In the genomic region with DNA sequence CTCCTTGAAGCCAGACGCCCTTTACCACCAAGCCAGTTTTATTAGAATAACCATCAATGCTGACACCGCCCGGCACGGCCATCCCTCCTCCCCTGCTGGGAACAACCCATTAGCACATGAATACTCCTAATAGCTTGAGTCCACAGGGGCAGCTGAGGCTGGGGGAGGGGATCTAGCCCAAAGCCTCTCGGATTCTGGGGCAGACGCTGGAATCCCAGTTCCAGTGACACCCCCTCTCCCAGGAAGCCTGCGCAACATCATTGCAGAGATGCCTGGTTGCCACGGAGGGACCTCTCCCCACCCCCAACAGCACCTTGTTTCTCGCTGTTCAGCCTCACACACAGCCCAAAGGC, we compare ENCODE assay signal across 1 cellular context.
TF ChIP-seq lines count a peak whose summit lies in the region.

No MANE protein-coding gene starts in this region.

TF ChIP-seq in IMR-90, 13 proteins besides CTCF, POLR2A, EP300 and RAD21 (continued from another document):
- TF ChIP-seq, protein P1, sequence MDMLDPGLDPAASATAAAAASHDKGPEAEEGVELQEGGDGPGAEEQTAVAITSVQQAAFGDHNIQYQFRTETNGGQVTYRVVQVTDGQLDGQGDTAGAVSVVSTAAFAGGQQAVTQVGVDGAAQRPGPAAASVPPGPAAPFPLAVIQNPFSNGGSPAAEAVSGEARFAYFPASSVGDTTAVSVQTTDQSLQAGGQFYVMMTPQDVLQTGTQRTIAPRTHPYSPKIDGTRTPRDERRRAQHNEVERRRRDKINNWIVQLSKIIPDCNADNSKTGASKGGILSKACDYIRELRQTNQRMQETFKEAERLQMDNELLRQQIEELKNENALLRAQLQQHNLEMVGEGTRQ (IDR thresholded peaks at IDR 0.05; ENCODE audit: low read depth, low read length), result no peak
- no peak for TF ChIP-seq SMC3 (IDR thresholded peaks at IDR 0.05; ENCODE audit: low read depth, low read length)
- no peak for TF ChIP-seq MAFK (IDR thresholded peaks at IDR 0.05; ENCODE audit: low read depth, low read length)
- TF ChIP-seq CEBPB (IDR thresholded peaks at IDR 0.05; ENCODE audit: low read depth, low read length), result no peak
- TF ChIP-seq FOS (IDR thresholded peaks at IDR 0.05; ENCODE audit: low read depth, low read length), result no peak
- TF ChIP-seq, protein P2, sequence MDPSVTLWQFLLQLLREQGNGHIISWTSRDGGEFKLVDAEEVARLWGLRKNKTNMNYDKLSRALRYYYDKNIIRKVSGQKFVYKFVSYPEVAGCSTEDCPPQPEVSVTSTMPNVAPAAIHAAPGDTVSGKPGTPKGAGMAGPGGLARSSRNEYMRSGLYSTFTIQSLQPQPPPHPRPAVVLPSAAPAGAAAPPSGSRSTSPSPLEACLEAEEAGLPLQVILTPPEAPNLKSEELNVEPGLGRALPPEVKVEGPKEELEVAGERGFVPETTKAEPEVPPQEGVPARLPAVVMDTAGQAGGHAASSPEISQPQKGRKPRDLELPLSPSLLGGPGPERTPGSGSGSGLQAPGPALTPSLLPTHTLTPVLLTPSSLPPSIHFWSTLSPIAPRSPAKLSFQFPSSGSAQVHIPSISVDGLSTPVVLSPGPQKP (IDR thresholded peaks at IDR 0.05; ENCODE audit: borderline replicate concordance, low read depth, low read length), result no peak
- no peak for TF ChIP-seq BHLHE40 (IDR thresholded peaks at IDR 0.05; ENCODE audit: low read depth, low read length)
